Comparison of ENCODE assay signal across 13 cellular contexts in genomic region chr18:77077836-77078456, GRCh38. TPM values are rescaled to one million over a fixed set of nuclear protein-coding genes. Genes with fewer than 3 reads are reported as not detected.
DNase-seq lines count a peak whose midpoint lies in the region; ATAC-seq and TF ChIP-seq lines count a peak whose summit lies in the region.
"Had no signal": no experiment of that assay in that cellular context is flagged by ENCODE, and none has a peak within 500 bp of the region (broad histone marks: within the 10 kb centered on the region; RNA-seq: fewer than 3 reads in every experiment).

No MANE protein-coding gene starts in this region.

- peak overlapping the region; percentile 79; the same call in 1 of the 2 replicates for H3K4ac ChIP-seq in IMR-90 (ENCODE audit: low read depth, low read length)

- H3K79me1 ChIP-seq in IMR-90 (ENCODE audit: low read depth in 1 of 2, low read length in 2 of 2), result peaks cover 0 to 20% of the 10 kb centered on the region in 2 experiments; a peak in 3 of 4 replicates

- no peak overlapping the region for H3K23ac ChIP-seq in IMR-90 (ENCODE audit: low read depth, low read length)

- H2AK5ac ChIP-seq in IMR-90 (ENCODE audit: low read depth, low read length), result peak overlapping the region; percentile 89; the same call in 1 of the 2 replicates

- H3K9me3 Mint-ChIP-seq in CD4-positive, alpha-beta T cell, result no peaks in the 10 kb centered on the region
- no peaks in the 10 kb centered on the region for H3K9me3 Mint-ChIP-seq in natural killer cell treated with Interleukin-12 subunit alpha and Interleukin-12 subunit beta and Interleukin-15 and Interleukin-18, amount 100 ng/mL, for 72 hours

- H4K91ac ChIP-seq in IMR-90 (ENCODE audit: insufficient read depth, low read depth, low read length), result peak overlapping the region; percentile 35

- TF ChIP-seq POLR2A in IMR-90 (IDR thresholded peaks at IDR 0.05; ENCODE audit: low read depth, low read length), result no peak

- dilution Hi-C loops in IMR-90 (cut with HindIII; ENCODE audit: low sequenced_read_pairs, unreplicated experiment), result no loop called here
- dilution Hi-C loops in mammary epithelial cell (cut with HindIII; ENCODE audit: low sequenced_read_pairs), result no loop called here

- H3K4me3 ChIP-seq in IMR-90 (ENCODE audit: insufficient read depth, low read depth, low read length), result no peak overlapping the region
- H3K4me3 ChIP-seq in mammary epithelial cell (replicated peaks in 1 of 3; ENCODE audit: insufficient read depth in 1 of 3, low read depth in 2 of 3, low read length in 3 of 3), result no peak overlapping the region
- H3K4me3 ChIP-seq: GM12878 had no signal

- no peak overlapping the region for H3K56ac ChIP-seq in IMR-90 (ENCODE audit: extremely low read depth, insufficient read depth, low read length)

- peak overlapping the region; percentile 56; the same call in 1 of the 2 replicates for H4K5ac ChIP-seq in IMR-90 (ENCODE audit: low read depth, low read length)

- H3K27me3 Mint-ChIP-seq in CD4-positive, alpha-beta T cell, result no peaks in the 10 kb centered on the region
- H3K27me3 Mint-ChIP-seq in natural killer cell treated with Interleukin-12 subunit alpha and Interleukin-12 subunit beta and Interleukin-15 and Interleukin-18, amount 100 ng/mL, for 72 hours, result no peaks in the 10 kb centered on the region

- H3K9ac ChIP-seq in IMR-90 (ENCODE audit: low read depth, low read length) (no peak overlapping the region), mammary epithelial cell (ENCODE audit: insufficient read depth, low read length) (no peak overlapping the region)

- CTCF ChIA-PET in CD4-positive, alpha-beta T cell (lab: Charles Lee), result interaction anchor here (1.9 kb wide), 1 partner anchor 17 kb away, joined by 4 read pairs; no protein-coding TSS in a partner anchor
- CTCF ChIA-PET in IMR-90 (lab: Yijun Ruan, JAX), result no interaction called here
- CTCF ChIA-PET in mammary epithelial cell (lab: Charles Lee; ENCODE audit: low non-redundant PET), result no interaction called here

- no peak for ATAC-seq in CD4-positive, alpha-beta T cell (ENCODE audit: poor library complexity)
- peak; percentile 13; the same call in 1 of the 2 replicates for ATAC-seq in IMR-90 (ENCODE audit: low read depth)
- ATAC-seq in natural killer cell treated with Interleukin-12 subunit alpha and Interleukin-12 subunit beta and Interleukin-15 and Interleukin-18, amount 100 ng/mL, for 72 hours, result no peak
- ATAC-seq: GM12878 had no signal

- peak overlapping the region; percentile 71 for H2BK20ac ChIP-seq in IMR-90 (ENCODE audit: low read depth, low read length)

- peaks cover 76% of the 10 kb centered on the region for H3K4me1 Mint-ChIP-seq in CD4-positive, alpha-beta T cell (ENCODE audit: low read depth)
- H3K4me1 Mint-ChIP-seq in natural killer cell treated with Interleukin-12 subunit alpha and Interleukin-12 subunit beta and Interleukin-15 and Interleukin-18, amount 100 ng/mL, for 72 hours (ENCODE audit: low read depth in 2 of 2), result peaks cover 76 to 89% of the 10 kb centered on the region in 2 donors

- H3K4me2 ChIP-seq in IMR-90 (ENCODE audit: low read depth, low read length), result no peak overlapping the region
- no peak overlapping the region for H3K4me2 ChIP-seq in mammary epithelial cell (ENCODE audit: insufficient read depth, low read depth, low read length)

- no peak for TF ChIP-seq CTCF in CD4-positive, alpha-beta T cell (IDR thresholded peaks at IDR 0.05)
- TF ChIP-seq CTCF in IMR-90 (conservative IDR thresholded peaks at IDR 0.05; ENCODE audit: low read depth, low read length) (no peak), mammary epithelial cell (conservative IDR thresholded peaks at IDR 0.05 in 1 of 2, IDR thresholded peaks at IDR 0.05 in 1 of 2; ENCODE audit: extremely low read depth in 1 of 2, insufficient read depth in 1 of 2, low read depth in 1 of 2, low read length in 2 of 2) (no peak), GM13976 (IDR thresholded peaks at IDR 0.05; ENCODE audit: borderline replicate concordance, control extremely low read depth, extremely low read depth, insufficient read depth, missing control alignments) (no peak)

- peak overlapping the region; percentile 48 for H3K18ac ChIP-seq in IMR-90 (ENCODE audit: low read depth, low read length)

- H4K20me1 ChIP-seq in IMR-90 (ENCODE audit: insufficient read depth, low read length) (no peaks in the 10 kb centered on the region), mammary epithelial cell (ENCODE audit: insufficient read depth, low read length) (no peaks in the 10 kb centered on the region)

- no peak overlapping the region for H3K27ac ChIP-seq in CD4-positive, alpha-beta T cell (ENCODE audit: low read depth, low read length)
- H3K27ac ChIP-seq in IMR-90 (ENCODE audit: insufficient read depth, low read length) (no peak overlapping the region), mammary epithelial cell (ENCODE audit: insufficient read depth, low read depth, low read length) (no peak overlapping the region)

- in situ Hi-C loops in IMR-90 (cut with MboI; ENCODE audit: low sequenced_read_pairs), result no loop called here
- in situ Hi-C loops in mammary epithelial cell (cut with MboI; ENCODE audit: low sequenced_read_pairs in 2 of 2), result no loop called here
- in situ Hi-C loops in GM13976 (cut with MboI; ENCODE audit: low sequenced_read_pairs, unreplicated experiment), result no loop called here

- H3K9me1 ChIP-seq in IMR-90 (ENCODE audit: insufficient read depth, low read length), result peaks cover 19% of the 10 kb centered on the region

- 53% methylated on average over 3 of the region's 14 CpGs; no CpG with 5 or more reads in 1 of the 2 experiments for WGBS in IMR-90 (ENCODE audit: extremely low coverage in 2 of 2, insufficient read length in 1 of 2), 2 experiments
- WGBS in mammary epithelial cell (ENCODE audit: low coverage, missing lambda C conversion rate), result 85% methylated on average over 10 of the region's 14 CpGs

- intact Hi-C loops in CD4-positive, alpha-beta T cell (cut with DNase I, micrococcal nuclease), result no loop called here
- intact Hi-C loops in IMR-90 (cut with micrococcal nuclease), result no loop called here
- intact Hi-C loops in mammary epithelial cell (cut with micrococcal nuclease), result no loop called here

- H3K4me1 ChIP-seq in IMR-90 (ENCODE audit: control insufficient read depth, insufficient read depth, low read length) (peaks cover 22% of the 10 kb centered on the region), mammary epithelial cell (ENCODE audit: insufficient read depth, low read length) (peaks cover 25% of the 10 kb centered on the region)

- H3K36me3 Mint-ChIP-seq in CD4-positive, alpha-beta T cell (ENCODE audit: low read depth), result peaks cover 58% of the 10 kb centered on the region
- H3K36me3 Mint-ChIP-seq in natural killer cell treated with Interleukin-12 subunit alpha and Interleukin-12 subunit beta and Interleukin-15 and Interleukin-18, amount 100 ng/mL, for 72 hours, result peaks cover 9% of the 10 kb centered on the region

- H3K14ac ChIP-seq in IMR-90 (replicated peaks; ENCODE audit: low read depth, low read length), result peak overlapping the region; percentile 81

- POLR2A ChIA-PET in CD4-positive, alpha-beta T cell (lab: Charles Lee), result interaction anchor here (0.6 to 1.2 kb wide), 2 partner anchors 9 to 159 kb away, joined by 3 read pairs; no protein-coding TSS in a partner anchor
- POLR2A ChIA-PET in IMR-90 (lab: Charles Lee; ENCODE audit: unreplicated experiment), result interaction anchor here (1.0 kb wide), 1 partner anchor 24 kb away, joined by 3 read pairs; no protein-coding TSS in a partner anchor

- H2AFZ ChIP-seq in IMR-90 (replicated peaks; ENCODE audit: low read length, poor library complexity) (peak overlapping the region; percentile 25), mammary epithelial cell (ENCODE audit: low read depth, low read length) (no peak overlapping the region)

- peak overlapping the region; percentile 73 for H3K27ac Mint-ChIP-seq in CD4-positive, alpha-beta T cell
- peak overlapping the region; percentile 90 to 97 for H3K27ac Mint-ChIP-seq in natural killer cell treated with Interleukin-12 subunit alpha and Interleukin-12 subunit beta and Interleukin-15 and Interleukin-18, amount 100 ng/mL, for 72 hours

- BruUV-seq in IMR-90 (replicated peaks; lab: Mats Ljungman, UMichigan) (no TSS peak), mammary epithelial cell (replicated peaks; lab: Mats Ljungman, UMichigan) (no TSS peak)

- no peak for TF ChIP-seq RAD21 in IMR-90 (IDR thresholded peaks at IDR 0.05; ENCODE audit: low read length)

- DNase-seq in CD4-positive, alpha-beta T cell, result no peak
- DNase-seq in IMR-90 (peak; percentile 87), mammary epithelial cell (peak; percentile 33), cerebellar nuclear complex (lab: John Stamatoyannopoulos, UW) (no peak), NCI-H2196 (lab: John Stamatoyannopoulos, UW; ENCODE audit: unreplicated experiment) (no peak), dedifferentiated amniotic fluid mesenchymal stem cell (ENCODE audit: extremely low spot score) (no peak), GM13976 (ENCODE audit: low spot score) (no peak)
- DNase-seq in natural killer cell treated with Interleukin-12 subunit alpha and Interleukin-12 subunit beta and Interleukin-15 and Interleukin-18, amount 100 ng/mL, for 72 hours (ENCODE audit: low spot score), result no peak
- DNase-seq: activated CD4-positive, alpha-beta T cell treated with anti-CD3 and anti-CD28 coated beads, Interleukin-2, amount 50 U/mL, for 1 hour; aorta; NCI-H446; Right ventricle myocardium superior had no signal

- H2BK5ac ChIP-seq in IMR-90 (ENCODE audit: low read depth, low read length, poor library complexity, severe bottlenecking), result peak overlapping the region; percentile 37

- peak overlapping the region; percentile 87 for H2BK120ac ChIP-seq in IMR-90 (ENCODE audit: low read depth, low read length)

- no peak overlapping the region for H3K4me3 Mint-ChIP-seq in CD4-positive, alpha-beta T cell
- H3K4me3 Mint-ChIP-seq in natural killer cell treated with Interleukin-12 subunit alpha and Interleukin-12 subunit beta and Interleukin-15 and Interleukin-18, amount 100 ng/mL, for 72 hours, result peak overlapping the region; percentile 7

- H3K36me3 ChIP-seq in IMR-90 (ENCODE audit: control insufficient read depth, insufficient read depth, low read length) (no peaks in the 10 kb centered on the region), mammary epithelial cell (ENCODE audit: insufficient read depth, low read length) (peaks cover 2% of the 10 kb centered on the region)

- H3K27me3 ChIP-seq in CD4-positive, alpha-beta T cell (ENCODE audit: control insufficient read depth, insufficient read depth, low read length), result no peaks in the 10 kb centered on the region
- no peaks in the 10 kb centered on the region for H3K27me3 ChIP-seq in IMR-90 (ENCODE audit: control insufficient read depth, insufficient read depth, low read length)
- no peaks in the 10 kb centered on the region for H3K27me3 ChIP-seq in mammary epithelial cell (ENCODE audit: insufficient read depth, low read length)

- H2BK15ac ChIP-seq in IMR-90 (ENCODE audit: low read depth, low read length), result peak overlapping the region; percentile 46; the same call in 2 of the 3 replicates

- peak overlapping the region; percentile 14 to 74; a peak in 3 of 4 replicates for H4K8ac ChIP-seq in IMR-90 (ENCODE audit: low read depth in 2 of 2, low read length in 2 of 2)

- peak overlapping the region; percentile 37 for H2AK9ac ChIP-seq in IMR-90 (replicated peaks; ENCODE audit: low read depth, low read length, poor library complexity)

- no peaks in the 10 kb centered on the region for H3K9me3 ChIP-seq in CD4-positive, alpha-beta T cell (ENCODE audit: control insufficient read depth, low read length)
- H3K9me3 ChIP-seq in IMR-90 (ENCODE audit: control insufficient read depth, insufficient read depth, low read length), result no peaks in the 10 kb centered on the region
- no peaks in the 10 kb centered on the region for H3K9me3 ChIP-seq in mammary epithelial cell (replicated peaks; ENCODE audit: insufficient read depth, low read length)

- H3K79me2 ChIP-seq in mammary epithelial cell (ENCODE audit: insufficient read depth, low read length), result peaks cover 78% of the 10 kb centered on the region

RNA-seq across cellular contexts. Expression of gene MBP, which starts 54.6 kb away (rescaled TPM):
- total RNA-seq in CD4-positive, alpha-beta T cell, result 10 to 100 TPM; 75.4 to 79.2 TPM
- 0.90 and 1.4 TPM in 2 replicates for total RNA-seq in IMR-90 (2012; rRNA removed)
- 0.72 and 0.75 TPM in 2 replicates for polyA plus RNA-seq in IMR-90 (2012; rRNA removed)
- 0.52 and 0.82 TPM in 2 replicates for polyA plus RNA-seq in IMR-90 (2012; cell fraction: cytosol; rRNA removed)
- 1.2 and 2.2 TPM in 2 replicates for polyA plus RNA-seq in IMR-90 (2012; cell fraction: nucleus; rRNA removed; ENCODE audit: low replicate concordance)
- 10 to 100 TPM; 30.7 to 43.3 TPM for total RNA-seq in mammary epithelial cell
- polyA plus RNA-seq in mammary epithelial cell, result 17.2 TPM
- polyA minus RNA-seq in mammary epithelial cell, result 45.9 TPM
- 10 to 100 TPM; 62.5 to 77.6 TPM for total RNA-seq in natural killer cell treated with Interleukin-12 subunit alpha and Interleukin-12 subunit beta and Interleukin-15 and Interleukin-18, amount 100 ng/mL, for 72 hours

Comparison
In these comparisons a context has a peak if more than half of its experiments do, and no peak if none do; other contexts are left out.
1. DNase-seq: peak in IMR-90 (single experiment) and mammary epithelial cell (single experiment); none in CD4-positive, alpha-beta T cell (0 of 10), natural killer cell treated with Interleukin-12 subunit alpha and Interleukin-12 subunit beta and Interleukin-15 and Interleukin-18, amount 100 ng/mL, for 72 hours (single experiment), cerebellar nuclear complex (0 of 2), NCI-H2196 (single experiment), dedifferentiated amniotic fluid mesenchymal stem cell (single experiment) and GM13976 (single experiment).
2. RNA of gene MBP, which starts 54.6 kb away (total RNA-seq): 75.4 to 79.2 TPM in CD4-positive, alpha-beta T cell, 62.5 to 77.6 TPM in natural killer cell treated with Interleukin-12 subunit alpha and Interleukin-12 subunit beta and Interleukin-15 and Interleukin-18, amount 100 ng/mL, for 72 hours and 30.7 to 43.3 TPM in mammary epithelial cell; 0.90 to 1.4 TPM in IMR-90; every median in the first group is over 10 times any median in the second.